Comparison of ENCODE assay signal across 12 cellular contexts in genomic region chr12:13956060-13956590, GRCh38. TPM values are rescaled to one million over a fixed set of nuclear protein-coding genes. Genes with fewer than 3 reads are reported as not detected.
DNase-seq lines count a peak whose midpoint lies in the region; ATAC-seq and TF ChIP-seq lines count a peak whose summit lies in the region.
"Had no signal": no experiment of that assay in that cellular context is flagged by ENCODE, and none has a peak within 500 bp of the region (broad histone marks: within the 10 kb centered on the region; RNA-seq: fewer than 3 reads in every experiment).

No MANE protein-coding gene starts in this region.

- peak in 1 of 10 donors; percentile 33 for DNase-seq in dorsolateral prefrontal cortex
- no peak for DNase-seq in neural progenitor cell (ENCODE audit: low spot score)
- no peak for DNase-seq in stimulated activated effector memory CD8-positive, alpha-beta T cell treated with anti-CD3 and anti-CD28 coated beads, Interleukin-12 subunit alpha, Interleukin-12 subunit beta, amount 100 ng/mL, for 72 hours (ENCODE audit: low spot score in 2 of 2)
- DNase-seq in left ventricle myocardium inferior: no peak
- DNase-seq in DMS79 (lab: John Stamatoyannopoulos, UW): no peak
- DNase-seq in NCI-H1417 treated with DMSO at 0.1 percent for 48 hours (lab: John Stamatoyannopoulos, UW): no peak
- DNase-seq: AML-193; CD4-positive, CD25-positive, alpha-beta regulatory T cell; DMS53; IMR-90 had no signal

- ATAC-seq in stimulated activated effector memory CD8-positive, alpha-beta T cell treated with anti-CD3 and anti-CD28 coated beads, Interleukin-12 subunit alpha, Interleukin-12 subunit beta, amount 100 ng/mL, for 72 hours: peak; percentile 9
- ATAC-seq: HCT116 had no signal

- intact Hi-C loops in dorsolateral prefrontal cortex (cut with DNase I): loop anchor here (5.0 to 10.0 kb wide), 3 partner anchors 91 to 219 kb away; no protein-coding TSS in a partner anchor
- intact Hi-C loops in left ventricle myocardium inferior (cut with micrococcal nuclease): no loop called here

- no peak overlapping the region for H3K4me3 Mint-ChIP-seq in neural progenitor cell
- H3K4me3 Mint-ChIP-seq in stimulated activated effector memory CD8-positive, alpha-beta T cell treated with anti-CD3 and anti-CD28 coated beads, Interleukin-12 subunit alpha, Interleukin-12 subunit beta, amount 100 ng/mL, for 72 hours: no peak overlapping the region

- peak overlapping the region; percentile 15 for H3K27ac Mint-ChIP-seq in neural progenitor cell
- H3K27ac Mint-ChIP-seq in stimulated activated effector memory CD8-positive, alpha-beta T cell treated with anti-CD3 and anti-CD28 coated beads, Interleukin-12 subunit alpha, Interleukin-12 subunit beta, amount 100 ng/mL, for 72 hours: no peak overlapping the region
- H3K27ac Mint-ChIP-seq: CD4-positive, CD25-positive, alpha-beta regulatory T cell had no signal

- no peak overlapping the region for H3K4me2 ChIP-seq in neural progenitor cell

- peak overlapping the region in 50 of 59 donors; percentile 0 to 57 (median 28) for H3K4me3 ChIP-seq in dorsolateral prefrontal cortex
- no peak overlapping the region for H3K4me3 ChIP-seq in neural progenitor cell
- no peak overlapping the region for H3K4me3 ChIP-seq in left ventricle myocardium inferior
- H3K4me3 ChIP-seq: BLaER1 treated with 17β-estradiol and CSF1 and Interleukin-3, amounts not matched to agents 10 nM and 100 nM had no signal

- no peaks in the 10 kb centered on the region for H3K79me2 ChIP-seq in neural progenitor cell (ENCODE audit: low read depth)

- H3K27ac ChIP-seq in dorsolateral prefrontal cortex: peak overlapping the region in 40 of 59 donors; percentile 2 to 75 (median 46)
- no peak overlapping the region for H3K27ac ChIP-seq in neural progenitor cell
- no peak overlapping the region for H3K27ac ChIP-seq in left ventricle myocardium inferior (replicated peaks)
- H3K27ac ChIP-seq: BLaER1 treated with 17β-estradiol and CSF1 and Interleukin-3, amounts not matched to agents 10 nM and 100 nM had no signal

- H3K27me3 ChIP-seq in dorsolateral prefrontal cortex: peaks cover 0 to 23% (median 0%) of the 10 kb centered on the region in 45 donors
- no peaks in the 10 kb centered on the region for H3K27me3 ChIP-seq in neural progenitor cell
- H3K27me3 ChIP-seq in left ventricle myocardium inferior (ENCODE audit: low read depth): peaks cover 34% of the 10 kb centered on the region
- H3K27me3 ChIP-seq: BLaER1 treated with 17β-estradiol and CSF1 and Interleukin-3, amounts not matched to agents 10 nM and 100 nM had no signal

- peaks cover 13% of the 10 kb centered on the region for H3K4me1 ChIP-seq in neural progenitor cell
- no peaks in the 10 kb centered on the region for H3K4me1 ChIP-seq in left ventricle myocardium inferior

- H3F3A ChIP-seq in neural progenitor cell (ENCODE audit: low read depth): no peaks in the 10 kb centered on the region

- no peaks in the 10 kb centered on the region for H3K36me3 Mint-ChIP-seq in neural progenitor cell
- H3K36me3 Mint-ChIP-seq in stimulated activated effector memory CD8-positive, alpha-beta T cell treated with anti-CD3 and anti-CD28 coated beads, Interleukin-12 subunit alpha, Interleukin-12 subunit beta, amount 100 ng/mL, for 72 hours: no peaks in the 10 kb centered on the region
- H3K36me3 Mint-ChIP-seq: CD4-positive, CD25-positive, alpha-beta regulatory T cell had no signal

- H3K4me1 Mint-ChIP-seq in neural progenitor cell: peaks cover 14% of the 10 kb centered on the region
- H3K4me1 Mint-ChIP-seq in stimulated activated effector memory CD8-positive, alpha-beta T cell treated with anti-CD3 and anti-CD28 coated beads, Interleukin-12 subunit alpha, Interleukin-12 subunit beta, amount 100 ng/mL, for 72 hours: no peaks in the 10 kb centered on the region
- H3K4me1 Mint-ChIP-seq: CD4-positive, CD25-positive, alpha-beta regulatory T cell had no signal

- H3K36me3 ChIP-seq in neural progenitor cell (no peaks in the 10 kb centered on the region), left ventricle myocardium inferior (no peaks in the 10 kb centered on the region)
- H3K36me3 ChIP-seq: BLaER1 treated with 17β-estradiol and CSF1 and Interleukin-3, amounts not matched to agents 10 nM and 100 nM had no signal

- TF ChIP-seq CTCF in dorsolateral prefrontal cortex (IDR thresholded peaks at IDR 0.05 in 54 of 56, conservative IDR thresholded peaks at IDR 0.05 in 2 of 56; ENCODE audit: low read depth in 1 of 56, partially characterized antibody in 56 of 56) (peak in 23 of 56 donors; percentile 6 to 59 (median 28)), neural progenitor cell (IDR thresholded peaks at IDR 0.05) (no peak), left ventricle myocardium inferior (IDR thresholded peaks at IDR 0.05; ENCODE audit: borderline replicate concordance) (no peak)

- no peak overlapping the region for H3K9ac ChIP-seq in neural progenitor cell
- H3K9ac ChIP-seq: BLaER1 treated with 17β-estradiol and CSF1 and Interleukin-3, amounts not matched to agents 10 nM and 100 nM had no signal

- no peak overlapping the region for H2AFZ ChIP-seq in neural progenitor cell (replicated peaks)

- H4K20me1 ChIP-seq in neural progenitor cell (ENCODE audit: low read depth): no peaks in the 10 kb centered on the region
- H4K20me1 ChIP-seq: BLaER1 treated with 17β-estradiol and CSF1 and Interleukin-3, amounts not matched to agents 10 nM and 100 nM had no signal

- H3K9me3 ChIP-seq in neural progenitor cell (ENCODE audit: low read depth): no peaks in the 10 kb centered on the region
- H3K9me3 ChIP-seq in left ventricle myocardium inferior (replicated peaks): no peaks in the 10 kb centered on the region
- H3K9me3 ChIP-seq: BLaER1 treated with 17β-estradiol and CSF1 and Interleukin-3, amounts not matched to agents 10 nM and 100 nM had no signal

- H3K9me3 Mint-ChIP-seq in neural progenitor cell: peaks cover 3% of the 10 kb centered on the region
- H3K9me3 Mint-ChIP-seq in stimulated activated effector memory CD8-positive, alpha-beta T cell treated with anti-CD3 and anti-CD28 coated beads, Interleukin-12 subunit alpha, Interleukin-12 subunit beta, amount 100 ng/mL, for 72 hours: no peaks in the 10 kb centered on the region

- peaks cover 4% of the 10 kb centered on the region for H3K27me3 Mint-ChIP-seq in neural progenitor cell (ENCODE audit: insufficient read depth, low read depth)
- H3K27me3 Mint-ChIP-seq: CD4-positive, CD25-positive, alpha-beta regulatory T cell had no signal

RNA-seq across cellular contexts. Expression of gene GRIN2B, which starts 25.3 kb away (rescaled TPM):
- total RNA-seq in dorsolateral prefrontal cortex: 100 to 1,000 TPM in 105 of 120 experiments, 10 to 100 TPM in 15; 41.0 to 232 (median 135) TPM
- total RNA-seq in neural progenitor cell (ENCODE audit: low replicate concordance): 0.52 and 1.3 TPM in 2 replicates
- 0.03 TPM for total RNA-seq in left ventricle myocardium inferior
- total RNA-seq: CD4-positive, CD25-positive, alpha-beta regulatory T cell; IMR-90 had no signal

Comparison
In these comparisons a context has a peak if more than half of its experiments do, and no peak if none do; other contexts are left out.
1. H3K27ac ChIP-seq: peak in dorsolateral prefrontal cortex (40 of 59); none in neural progenitor cell (single experiment) and left ventricle myocardium inferior (single experiment).
2. H3K4me3 ChIP-seq: peak in dorsolateral prefrontal cortex (50 of 59); none in neural progenitor cell (single experiment) and left ventricle myocardium inferior (single experiment).
3. RNA of gene GRIN2B, which starts 25.3 kb away (total RNA-seq): 41.0 to 232 TPM in dorsolateral prefrontal cortex; 0.52 to 1.3 TPM in neural progenitor cell and 0.03 TPM in left ventricle myocardium inferior (single experiment); every median in the first group is over 10 times any median in the second.